Comparison of ENCODE assay signal across 22 cellular contexts in genomic region chr1:185956881-185957280, GRCh38.
DNase-seq lines count a peak whose midpoint lies in the region; TF ChIP-seq lines count a peak whose summit lies in the region.
"Had no signal": no experiment of that assay in that cellular context is flagged by ENCODE, and none has a peak within 500 bp of the region (broad histone marks: within the 10 kb centered on the region; RNA-seq: fewer than 3 reads in every experiment).

No MANE protein-coding gene starts in this region.

- no peaks in the 10 kb centered on the region for H3K27me3 Mint-ChIP-seq in neural crest cell (ENCODE audit: low read depth)

- CTCF ChIA-PET in A673 (lab: Charles Lee) = no interaction called here

- peaks cover 41% of the 10 kb centered on the region for H3K4me1 ChIP-seq in A673 (ENCODE audit: insufficient read depth, low read length, poor library complexity, severe bottlenecking)
- peaks cover 6 to 18% of the 10 kb centered on the region in 2 donors for H3K4me1 ChIP-seq in ascending aorta
- H3K4me1 ChIP-seq: BLaER1 treated with 17β-estradiol and CSF1 and Interleukin-3, amounts not matched to agents 10 nM and 100 nM; HAP-1; Peyer's patch; SJCRH30 had no signal

- BruUV-seq in A673 (replicated peaks; lab: Mats Ljungman, UMichigan) = no TSS peak

- H3K4me3 Mint-ChIP-seq in neural crest cell = no peak overlapping the region
- H3K4me3 Mint-ChIP-seq: CD4-positive, alpha-beta memory T cell; GM23338 had no signal

- H3K27me3 ChIP-seq in A673 (replicated peaks; ENCODE audit: insufficient read depth, low read depth, low read length, poor library complexity) (no peaks in the 10 kb centered on the region), ascending aorta (no peaks in the 10 kb centered on the region)
- H3K27me3 ChIP-seq: BLaER1 treated with 17β-estradiol and CSF1 and Interleukin-3, amounts not matched to agents 10 nM and 100 nM; Peyer's patch; SJCRH30 had no signal

- intact Hi-C loops in A673 (cut with micrococcal nuclease; ENCODE audit: unreplicated experiment) = no loop called here
- intact Hi-C loops in ascending aorta (cut with DNase I) = no loop called here

- H3K27ac ChIP-seq in A673 (ENCODE audit: low read depth, low read length, poor library complexity, severe bottlenecking) = peak overlapping the region; percentile 60
- H3K27ac ChIP-seq in ascending aorta = peak overlapping the region; percentile 28 to 49
- H3K27ac ChIP-seq: 22Rv1; BLaER1 treated with 17β-estradiol and CSF1 and Interleukin-3, amounts not matched to agents 10 nM and 100 nM; Peyer's patch; SJCRH30 had no signal

- POLR2A ChIA-PET in A673 (lab: Charles Lee; ENCODE audit: low non-redundant PET) = no interaction called here

- H3K4me1 Mint-ChIP-seq in neural crest cell = peaks cover 8% of the 10 kb centered on the region
- H3K4me1 Mint-ChIP-seq: CD4-positive, alpha-beta memory T cell had no signal

- peak overlapping the region; percentile 32 for H3K27ac Mint-ChIP-seq in neural crest cell (ENCODE audit: unreplicated experiment)
- H3K27ac Mint-ChIP-seq: CD4-positive, alpha-beta memory T cell; GM23338 had no signal

- H3K36me3 ChIP-seq in A673 (ENCODE audit: insufficient read depth, low read length, poor library complexity, severe bottlenecking) (peaks cover 19% of the 10 kb centered on the region), ascending aorta (no peaks in the 10 kb centered on the region)
- H3K36me3 ChIP-seq: BLaER1 treated with 17β-estradiol and CSF1 and Interleukin-3, amounts not matched to agents 10 nM and 100 nM; HAP-1; Peyer's patch; SJCRH30 had no signal

- TF ChIP-seq CTCF in A673 (conservative IDR thresholded peaks at IDR 0.05; ENCODE audit: low read depth, low read length) = no peak
- TF ChIP-seq CTCF in ascending aorta (IDR thresholded peaks at IDR 0.05) = no peak
- no peak for TF ChIP-seq CTCF in neural crest cell (conservative IDR thresholded peaks at IDR 0.05)

- H3K36me3 Mint-ChIP-seq in neural crest cell (ENCODE audit: low read depth) = no peaks in the 10 kb centered on the region
- H3K36me3 Mint-ChIP-seq: CD4-positive, alpha-beta memory T cell had no signal

- peak; percentile 1 for DNase-seq in NCI-H146 (lab: John Stamatoyannopoulos, UW)
- DNase-seq in NCI-H146 treated with DMSO at 0.1 percent for 48 hours (lab: John Stamatoyannopoulos, UW; ENCODE audit: unreplicated experiment) = no peak
- DNase-seq in A673 (ENCODE audit: low spot score) = peak; percentile 59
- DNase-seq in ascending aorta (ENCODE audit: low spot score in 2 of 2) = no peak
- DNase-seq in neural crest cell (ENCODE audit: low read depth, low spot score) = no peak
- DNase-seq in globus pallidus (ENCODE audit: low spot score) = no peak
- no peak for DNase-seq in activated effector memory CD4-positive, alpha-beta T cell treated with Interleukin-2 at 50 U/mL for 16 hours
- no peak for DNase-seq in NCI-H1930 (lab: John Stamatoyannopoulos, UW)
- DNase-seq: CD4-positive, alpha-beta memory T cell; DMS53; GDM1; KBM-7; NCI-H1092; NCI-H1436; NCI-H446 treated with DMSO at 0.1 percent for 48 hours; NCI-H774; Peyer's patch; SJCRH30 had no signal

- H3K9me3 Mint-ChIP-seq in neural crest cell = no peaks in the 10 kb centered on the region

- H3K4me3 ChIP-seq in A673 (ENCODE audit: low read depth, low read length, poor library complexity, severe bottlenecking) = no peak overlapping the region
- H3K4me3 ChIP-seq in ascending aorta = no peak overlapping the region
- H3K4me3 ChIP-seq: BLaER1 treated with 17β-estradiol and CSF1 and Interleukin-3, amounts not matched to agents 10 nM and 100 nM; GM23338; HAP-1; Peyer's patch; SJCRH30 had no signal

- H3K9me3 ChIP-seq in A673 (ENCODE audit: low read depth, low read length, poor library complexity, severe bottlenecking) (no peaks in the 10 kb centered on the region), ascending aorta (no peaks in the 10 kb centered on the region)
- H3K9me3 ChIP-seq: BLaER1 treated with 17β-estradiol and CSF1 and Interleukin-3, amounts not matched to agents 10 nM and 100 nM; HAP-1; Peyer's patch; SJCRH30 had no signal

Comparison
In these comparisons a context has a peak if more than half of its experiments do, and no peak if none do; other contexts are left out.
1. DNase-seq: peak in NCI-H146 (single experiment) and A673 (single experiment); none in NCI-H146 treated with DMSO at 0.1 percent for 48 hours (single experiment), ascending aorta (0 of 2), neural crest cell (single experiment), globus pallidus (single experiment), activated effector memory CD4-positive, alpha-beta T cell treated with Interleukin-2 at 50 U/mL for 16 hours (single experiment) and NCI-H1930 (0 of 2).